Comparison of ENCODE assay signal across 18 cellular contexts in genomic region chr2:222900354-222900753, GRCh38. TPM values are rescaled to one million over a fixed set of nuclear protein-coding genes. Genes with fewer than 3 reads are reported as not detected.
A peak's percentile ranks its signal among the peaks of the same experiment; 100 is the strongest.
DNase-seq lines count a peak whose midpoint lies in the region; ATAC-seq, FAIRE-seq and TF ChIP-seq lines count a peak whose summit lies in the region.
"Had no signal": no experiment of that assay in that cellular context is flagged by ENCODE, and none has a peak within 500 bp of the region (broad histone marks: within the 10 kb centered on the region; RNA-seq: fewer than 3 reads in every experiment).

No MANE protein-coding gene starts in this region.

- no peaks in the 10 kb centered on the region for H3K9me3 Mint-ChIP-seq in activated CD4-positive, alpha-beta T cell treated with anti-CD3 and anti-CD28 coated beads for 36 hours (ENCODE audit: low read depth)
- no peaks in the 10 kb centered on the region for H3K9me3 Mint-ChIP-seq in activated CD4-positive, alpha-beta T cell treated with anti-CD3 and anti-CD28 coated beads, Interleukin-2, amount 10 ng/mL, durations not matched to agents 24 days and 14 days
- H3K9me3 Mint-ChIP-seq in type B pancreatic cell: no peaks in the 10 kb centered on the region
- H3K9me3 Mint-ChIP-seq: effector memory CD8-positive, alpha-beta T cell; naive thymus-derived CD4-positive, alpha-beta T cell; stimulated activated naive CD8-positive, alpha-beta T cell treated with anti-CD3 and anti-CD28 coated beads, Interleukin-15, Interleukin-2, amounts not matched to agents 100 ng/mL and 50 ng/mL, for 24 hours had no signal

- ATAC-seq in activated CD4-positive, alpha-beta T cell treated with anti-CD3 and anti-CD28 coated beads for 36 hours: no peak
- ATAC-seq in foreskin keratinocyte: peak; percentile 45
- no peak for ATAC-seq in HG03432 (IDR thresholded peaks at IDR 0.05; ENCODE audit: unreplicated experiment)
- ATAC-seq: body of pancreas; effector memory CD8-positive, alpha-beta T cell; naive thymus-derived CD4-positive, alpha-beta T cell; Right ventricle myocardium inferior had no signal

- peak overlapping the region; percentile 3 for H3K27ac Mint-ChIP-seq in activated CD4-positive, alpha-beta T cell treated with anti-CD3 and anti-CD28 coated beads for 36 hours
- no peak overlapping the region for H3K27ac Mint-ChIP-seq in activated CD4-positive, alpha-beta T cell treated with anti-CD3 and anti-CD28 coated beads, Interleukin-2, amount 10 ng/mL, durations not matched to agents 24 days and 14 days
- H3K27ac Mint-ChIP-seq in type B pancreatic cell: peak overlapping the region; percentile 77
- H3K27ac Mint-ChIP-seq: effector memory CD8-positive, alpha-beta T cell had no signal

- CTCF ChIA-PET in activated CD4-positive, alpha-beta T cell treated with anti-CD3 and anti-CD28 coated beads for 36 hours (lab: Charles Lee): interaction anchor here (0.5 to 4.7 kb wide), 9 partner anchors 11 to 209 kb away, joined by 3 to 27 read pairs (median 5); no protein-coding TSS in a partner anchor

- TF ChIP-seq CTCF in foreskin keratinocyte (conservative IDR thresholded peaks at IDR 0.05) (no peak), type B pancreatic cell (conservative IDR thresholded peaks at IDR 0.05) (no peak)

- H3K4me1 Mint-ChIP-seq in activated CD4-positive, alpha-beta T cell treated with anti-CD3 and anti-CD28 coated beads for 36 hours: peaks cover 9% of the 10 kb centered on the region
- H3K4me1 Mint-ChIP-seq in activated CD4-positive, alpha-beta T cell treated with anti-CD3 and anti-CD28 coated beads, Interleukin-2, amount 10 ng/mL, durations not matched to agents 24 days and 14 days: peaks cover 7% of the 10 kb centered on the region
- peaks cover 21% of the 10 kb centered on the region for H3K4me1 Mint-ChIP-seq in type B pancreatic cell (ENCODE audit: unreplicated experiment)

- no peaks in the 10 kb centered on the region for H3K36me3 Mint-ChIP-seq in activated CD4-positive, alpha-beta T cell treated with anti-CD3 and anti-CD28 coated beads for 36 hours (ENCODE audit: low read depth)
- peaks cover 2% of the 10 kb centered on the region for H3K36me3 Mint-ChIP-seq in activated CD4-positive, alpha-beta T cell treated with anti-CD3 and anti-CD28 coated beads, Interleukin-2, amount 10 ng/mL, durations not matched to agents 24 days and 14 days (ENCODE audit: low read depth)
- peaks cover 9% of the 10 kb centered on the region for H3K36me3 Mint-ChIP-seq in type B pancreatic cell

- POLR2A ChIA-PET in activated CD4-positive, alpha-beta T cell treated with anti-CD3 and anti-CD28 coated beads for 36 hours (lab: Charles Lee): no interaction called here

- DNase-seq in activated CD4-positive, alpha-beta T cell treated with anti-CD3 and anti-CD28 coated beads for 36 hours: no peak
- no peak for DNase-seq in activated CD4-positive, alpha-beta T cell treated with anti-CD3 and anti-CD28 coated beads, Interleukin-2, amount 10 ng/mL, durations not matched to agents 24 days and 14 days
- DNase-seq in amniotic epithelial cell (ENCODE audit: low read depth): peak; percentile 38
- no peak for DNase-seq in foreskin keratinocyte
- no peak for DNase-seq in type B pancreatic cell (ENCODE audit: extremely low spot score, unreplicated experiment)
- DNase-seq in cerebellum (ENCODE audit: low spot score): no peak
- no peak for DNase-seq in small intestine
- DNase-seq: activated effector memory CD4-positive, alpha-beta T cell treated with anti-CD3 and anti-CD28 coated beads, Interleukin-2, amount 50 U/mL, for 16 hours; body of pancreas; effector memory CD8-positive, alpha-beta T cell; head of caudate nucleus; MM.1S; naive thymus-derived CD4-positive, alpha-beta T cell had no signal

- H3K4me3 Mint-ChIP-seq in activated CD4-positive, alpha-beta T cell treated with anti-CD3 and anti-CD28 coated beads for 36 hours: no peak overlapping the region
- no peak overlapping the region for H3K4me3 Mint-ChIP-seq in activated CD4-positive, alpha-beta T cell treated with anti-CD3 and anti-CD28 coated beads, Interleukin-2, amount 10 ng/mL, durations not matched to agents 24 days and 14 days
- peak overlapping the region; percentile 10 for H3K4me3 Mint-ChIP-seq in type B pancreatic cell
- H3K4me3 Mint-ChIP-seq: effector memory CD8-positive, alpha-beta T cell; naive thymus-derived CD4-positive, alpha-beta T cell; stimulated activated naive CD8-positive, alpha-beta T cell treated with anti-CD3 and anti-CD28 coated beads, Interleukin-15, Interleukin-2, amounts not matched to agents 100 ng/mL and 50 ng/mL, for 24 hours had no signal

- H3K36me3 ChIP-seq in small intestine (ENCODE audit: control insufficient read depth in 2 of 2, insufficient read depth in 2 of 2, low read length in 2 of 2): no peaks in the 10 kb centered on the region
- H3K36me3 ChIP-seq: right atrium auricular region had no signal

- H3K27ac ChIP-seq in foreskin keratinocyte (no peak overlapping the region), small intestine (ENCODE audit: low read depth in 1 of 2, low read length in 1 of 2) (no peak overlapping the region)
- H3K27ac ChIP-seq: body of pancreas, right atrium auricular region had no signal

- no peak overlapping the region for H3K4me3 ChIP-seq in small intestine (ENCODE audit: low read depth in 1 of 2, low read length in 2 of 2)
- H3K4me3 ChIP-seq: body of pancreas, right atrium auricular region had no signal

- H3K27me3 ChIP-seq in foreskin keratinocyte (no peaks in the 10 kb centered on the region), small intestine (ENCODE audit: control insufficient read depth in 2 of 2, insufficient read depth in 2 of 2, low read length in 2 of 2) (no peaks in the 10 kb centered on the region)
- H3K27me3 ChIP-seq: body of pancreas, right atrium auricular region had no signal

- H3K27me3 Mint-ChIP-seq in activated CD4-positive, alpha-beta T cell treated with anti-CD3 and anti-CD28 coated beads for 36 hours: no peaks in the 10 kb centered on the region
- no peaks in the 10 kb centered on the region for H3K27me3 Mint-ChIP-seq in activated CD4-positive, alpha-beta T cell treated with anti-CD3 and anti-CD28 coated beads, Interleukin-2, amount 10 ng/mL, durations not matched to agents 24 days and 14 days
- no peaks in the 10 kb centered on the region for H3K27me3 Mint-ChIP-seq in type B pancreatic cell
- H3K27me3 Mint-ChIP-seq: effector memory CD8-positive, alpha-beta T cell; naive thymus-derived CD4-positive, alpha-beta T cell; stimulated activated naive CD8-positive, alpha-beta T cell treated with anti-CD3 and anti-CD28 coated beads, Interleukin-15, Interleukin-2, amounts not matched to agents 100 ng/mL and 50 ng/mL, for 24 hours had no signal

- no peak for FAIRE-seq in small intestine (lab: Jason Lieb, UNC)
- FAIRE-seq: A204.1 had no signal

- 57 to 85% (median 58%) methylated on average over 2 of the region's 2 CpGs for WGBS in small intestine, 3 donors

- H3K4me1 ChIP-seq in foreskin keratinocyte (peaks cover 37% of the 10 kb centered on the region), small intestine (ENCODE audit: control insufficient read depth in 2 of 2, insufficient read depth in 1 of 2, low read depth in 1 of 2, low read length in 1 of 2) (peaks cover 0 to 3% of the 10 kb centered on the region in 2 donors)

- intact Hi-C loops in activated CD4-positive, alpha-beta T cell treated with anti-CD3 and anti-CD28 coated beads for 36 hours (cut with DNase I, micrococcal nuclease): loop anchor here in 1 of 2 experiments (5.0 kb wide), 1 partner anchor 88 kb away; no protein-coding TSS in a partner anchor
- intact Hi-C loops in activated CD4-positive, alpha-beta T cell treated with anti-CD3 and anti-CD28 coated beads, Interleukin-2, amount 10 ng/mL, durations not matched to agents 24 days and 14 days (cut with micrococcal nuclease): loop anchor here (5.0 kb wide), 1 partner anchor 103 kb away; no protein-coding TSS in a partner anchor

- no peaks in the 10 kb centered on the region for H3K9me3 ChIP-seq in small intestine (ENCODE audit: control insufficient read depth, low read depth)
- H3K9me3 ChIP-seq: body of pancreas, right atrium auricular region had no signal

RNA-seq across cellular contexts. Expression of gene ACSL3, which starts 39.5 kb away (rescaled TPM):
- total RNA-seq in activated CD4-positive, alpha-beta T cell treated with anti-CD3 and anti-CD28 coated beads for 36 hours: 10 to 100 TPM; 46.2 to 48.8 TPM
- total RNA-seq in activated CD4-positive, alpha-beta T cell treated with anti-CD3 and anti-CD28 coated beads, Interleukin-2, amount 10 ng/mL, durations not matched to agents 24 days and 14 days: 67.5 and 78.1 TPM in 2 replicates
- total RNA-seq in foreskin keratinocyte (137 and 164 TPM in 2 replicates), type B pancreatic cell (ENCODE audit: low replicate concordance) (95.8 and 96.5 TPM in 2 replicates), cerebellum (121 TPM)
- polyA plus RNA-seq in foreskin keratinocyte (88.2 and 89.2 TPM in 2 replicates), small intestine (10 to 100 TPM in 2 of 3 donors, 1 to 10 TPM in 1; 6.0 to 29.4 (median 13.0) TPM)
